In the genomic region with DNA sequence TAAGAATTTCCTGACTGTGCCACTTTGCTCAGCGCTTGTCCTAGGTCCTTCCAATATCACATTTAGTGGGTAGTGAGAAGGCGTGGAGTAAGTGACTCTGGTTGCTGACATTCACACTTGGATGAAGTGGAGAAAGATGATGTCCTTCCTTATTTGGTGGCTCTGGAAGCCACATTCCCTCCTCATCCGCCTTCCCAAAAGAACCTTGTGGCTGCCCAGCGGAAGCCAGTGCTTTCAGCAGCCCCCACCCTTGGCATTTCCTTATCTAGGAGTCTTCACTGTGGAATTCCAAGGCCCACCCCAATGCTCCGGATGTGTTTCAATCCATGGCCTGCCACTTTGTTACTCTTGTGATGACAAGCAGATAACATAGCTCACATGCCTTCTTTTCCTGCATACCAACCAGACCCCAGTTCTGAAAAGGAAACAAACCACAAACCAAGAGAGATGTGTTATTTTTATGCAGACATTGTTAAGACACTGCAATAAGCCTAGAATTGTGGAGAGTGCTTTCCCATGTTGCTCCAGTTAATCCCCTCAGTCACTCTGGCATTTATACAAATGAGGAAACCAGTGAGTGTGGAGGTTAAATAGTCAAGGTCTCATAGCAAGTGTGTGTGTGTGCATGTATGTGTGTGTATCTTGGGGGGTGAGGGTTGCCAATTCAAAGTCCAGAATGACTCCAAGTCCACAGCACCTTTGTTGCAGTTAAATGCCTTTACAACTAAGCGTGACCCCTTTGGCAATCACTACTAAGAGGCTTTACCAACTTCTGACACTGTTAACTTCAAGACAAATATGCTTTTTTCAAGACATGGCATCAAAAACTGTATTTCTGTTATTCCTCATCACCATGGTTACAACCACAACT, we compare ENCODE assay signal across 10 cellular contexts. TPM values are rescaled to one million over a fixed set of nuclear protein-coding genes. Genes with fewer than 3 reads are reported as not detected.
DNase-seq lines count a peak whose midpoint lies in the region; ATAC-seq, FAIRE-seq and TF ChIP-seq lines count a peak whose summit lies in the region.
"Had no signal": no experiment of that assay in that cellular context is flagged by ENCODE, and none has a peak within 500 bp of the region (broad histone marks: within the 10 kb centered on the region; RNA-seq: fewer than 3 reads in every experiment).

No MANE protein-coding gene starts in this region.

- FAIRE-seq in urothelium cell line (lab: Jason Lieb, UNC), result no peak

- no peak overlapping the region for H3K27ac Mint-ChIP-seq in activated CD8-positive, alpha-beta memory T cell treated with anti-CD3 and anti-CD28 coated beads, Interleukin-2, amount 10 ng/mL, durations not matched to agents 7 days and 5 days

- H3K4me3 ChIP-seq in HUES64 (ENCODE audit: low read length) (no peak overlapping the region; the same call in 1 of the 2 replicates), cardiac fibroblast (replicated peaks in 1 of 2; ENCODE audit: low read depth in 2 of 2, low read length in 2 of 2) (no peak overlapping the region)
- H3K4me3 ChIP-seq: dorsolateral prefrontal cortex, Peyer's patch had no signal

- H3K36me3 ChIP-seq in HUES64 (ENCODE audit: insufficient read depth, low read length), result no peaks in the 10 kb centered on the region
- H3K36me3 ChIP-seq: Peyer's patch had no signal

- H3K4me1 ChIP-seq in HUES64 (ENCODE audit: insufficient read depth, low read length), result peaks cover 24% of the 10 kb centered on the region
- H3K4me1 ChIP-seq: Peyer's patch had no signal

- H3K27me3 ChIP-seq in HUES64 (ENCODE audit: insufficient read depth, low read length), result peaks cover 98% of the 10 kb centered on the region
- H3K27me3 ChIP-seq: Peyer's patch had no signal

- peak overlapping the region; percentile 77 for H3K27ac ChIP-seq in HUES64 (ENCODE audit: low read depth, low read length)

- H3K4me3 Mint-ChIP-seq in activated CD8-positive, alpha-beta memory T cell treated with anti-CD3 and anti-CD28 coated beads, Interleukin-2, amount 10 ng/mL, durations not matched to agents 7 days and 5 days, result no peak overlapping the region

- peaks cover 51% of the 10 kb centered on the region for H3K27me3 Mint-ChIP-seq in activated CD8-positive, alpha-beta memory T cell treated with anti-CD3 and anti-CD28 coated beads, Interleukin-2, amount 10 ng/mL, durations not matched to agents 7 days and 5 days

- peak; percentile 86 to 98 for DNase-seq in cardiac fibroblast (ENCODE audit: low read depth in 2 of 2)
- DNase-seq in left lobe of liver (ENCODE audit: low spot score), result no peak
- DNase-seq in urothelium cell line (ENCODE audit: low spot score), result peak; percentile 76
- DNase-seq in activated CD8-positive, alpha-beta memory T cell treated with anti-CD3 and anti-CD28 coated beads, Interleukin-2, amount 10 ng/mL, durations not matched to agents 7 days and 5 days, result no peak
- DNase-seq: dorsolateral prefrontal cortex, Peyer's patch had no signal

- H3K36me3 Mint-ChIP-seq in activated CD8-positive, alpha-beta memory T cell treated with anti-CD3 and anti-CD28 coated beads, Interleukin-2, amount 10 ng/mL, durations not matched to agents 7 days and 5 days, result no peaks in the 10 kb centered on the region

- no peaks in the 10 kb centered on the region for H3K9me3 ChIP-seq in HUES64 (ENCODE audit: insufficient read depth, low read depth, low read length)
- H3K9me3 ChIP-seq: Peyer's patch had no signal

- CTCF ChIA-PET in activated CD8-positive, alpha-beta memory T cell treated with anti-CD3 and anti-CD28 coated beads, Interleukin-2, amount 10 ng/mL, durations not matched to agents 7 days and 5 days (lab: Charles Lee), result interaction anchor here (1.6 kb wide), 1 partner anchor 19 kb away, joined by 5 read pairs; no protein-coding TSS in a partner anchor

- TF ChIP-seq CTCF in cardiac fibroblast (IDR thresholded peaks at IDR 0.05; ENCODE audit: low read depth, low read length), result no peak

- H3K9ac ChIP-seq in HUES64 (ENCODE audit: low read depth, low read length), result peak overlapping the region; percentile 7; the same call in 1 of the 2 replicates

- peaks cover 4% of the 10 kb centered on the region for H3K4me1 Mint-ChIP-seq in activated CD8-positive, alpha-beta memory T cell treated with anti-CD3 and anti-CD28 coated beads, Interleukin-2, amount 10 ng/mL, durations not matched to agents 7 days and 5 days

- 43% methylated on average over 6 of the region's 6 CpGs for WGBS in HUES64

- ATAC-seq in left lobe of liver (peak; percentile 30), GM18867 (IDR thresholded peaks at IDR 0.05; ENCODE audit: unreplicated experiment) (no peak), HG03159 (IDR thresholded peaks at IDR 0.05; ENCODE audit: unreplicated experiment) (no peak), GM19328 (IDR thresholded peaks at IDR 0.05; ENCODE audit: unreplicated experiment) (no peak)
- no peak for ATAC-seq in activated CD8-positive, alpha-beta memory T cell treated with anti-CD3 and anti-CD28 coated beads, Interleukin-2, amount 10 ng/mL, durations not matched to agents 7 days and 5 days

- H3K9me3 Mint-ChIP-seq in activated CD8-positive, alpha-beta memory T cell treated with anti-CD3 and anti-CD28 coated beads, Interleukin-2, amount 10 ng/mL, durations not matched to agents 7 days and 5 days (ENCODE audit: low read depth), result no peaks in the 10 kb centered on the region

RNA-seq across cellular contexts. Expression of gene ANKRD1, which starts 10.3 kb away (rescaled TPM):
- 5.1 TPM for polyA plus RNA-seq in HUES64 (2013, experiment 1 of 2)
- 9.1 TPM for polyA plus RNA-seq in HUES64 (2013, experiment 2 of 2)
- total RNA-seq in left lobe of liver, result not detected
- not detected for total RNA-seq in activated CD8-positive, alpha-beta memory T cell treated with anti-CD3 and anti-CD28 coated beads, Interleukin-2, amount 10 ng/mL, durations not matched to agents 7 days and 5 days
- total RNA-seq: Peyer's patch had no signal

RNA-seq across cellular contexts. Expression of gene RPP30, which starts 59.4 kb away (rescaled TPM):
- polyA plus RNA-seq in HUES64 (2013, experiment 1 of 2), result 103 TPM
- 93.7 TPM for polyA plus RNA-seq in HUES64 (2013, experiment 2 of 2)
- 8.4 TPM for total RNA-seq in left lobe of liver
- total RNA-seq in activated CD8-positive, alpha-beta memory T cell treated with anti-CD3 and anti-CD28 coated beads, Interleukin-2, amount 10 ng/mL, durations not matched to agents 7 days and 5 days, result 10 to 100 TPM; 43.0 to 48.8 TPM

Comparison
In these comparisons a context has a peak if more than half of its experiments do, and no peak if none do; other contexts are left out.
1. DNase-seq: peak in cardiac fibroblast (2 of 2) and urothelium cell line (single experiment); none in left lobe of liver (single experiment) and activated CD8-positive, alpha-beta memory T cell treated with anti-CD3 and anti-CD28 coated beads, Interleukin-2, amount 10 ng/mL, durations not matched to agents 7 days and 5 days (single experiment).